ENCODE assay signal across 17 cellular contexts in the genomic region with DNA sequence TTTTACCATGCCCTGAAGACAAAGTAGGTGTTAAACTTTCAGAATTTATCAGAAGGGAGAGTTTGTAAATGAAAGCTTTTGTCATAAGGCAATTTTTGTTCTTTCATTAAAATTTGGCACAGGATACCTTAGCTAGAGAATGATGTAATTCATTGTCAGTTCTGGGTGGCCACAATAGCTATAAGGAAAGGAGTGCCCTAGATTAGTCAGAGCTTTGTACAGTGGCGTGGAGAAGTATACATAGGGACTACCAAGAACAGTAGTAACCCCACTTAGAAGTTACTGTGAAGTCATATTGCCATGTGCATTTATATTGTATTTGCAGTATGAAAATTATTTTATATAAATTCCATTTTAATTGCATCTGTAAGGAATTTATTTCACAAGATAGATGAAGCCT.
DNase-seq lines count a peak whose midpoint lies in the region; ATAC-seq and TF ChIP-seq lines count a peak whose summit lies in the region.
"Had no signal": no experiment of that assay in that cellular context is flagged by ENCODE, and none has a peak within 500 bp of the region (broad histone marks: within the 10 kb centered on the region; RNA-seq: fewer than 3 reads in every experiment).

No MANE protein-coding gene starts in this region.

- BruUV-seq in PC-3 (replicated peaks; lab: Mats Ljungman, UMichigan) = no TSS peak

- H3K9me2 ChIP-seq in PC-3 (replicated peaks; ENCODE audit: low read length) = no peaks in the 10 kb centered on the region

- TF ChIP-seq CTCF in PC-3 (conservative IDR thresholded peaks at IDR 0.05; ENCODE audit: low read depth, low read length) = no peak
- TF ChIP-seq CTCF in mucosa of descending colon (IDR thresholded peaks at IDR 0.05) = no peak
- TF ChIP-seq CTCF in GM13976 (IDR thresholded peaks at IDR 0.05; ENCODE audit: borderline replicate concordance, control extremely low read depth, extremely low read depth, insufficient read depth, missing control alignments) = no peak
- no peak for TF ChIP-seq CTCF in CD4-positive, alpha-beta T cell (IDR thresholded peaks at IDR 0.05)

- no peak overlapping the region for H3K4me3 Mint-ChIP-seq in CD4-positive, alpha-beta T cell
- H3K4me3 Mint-ChIP-seq: H9, neural progenitor cell had no signal

- no peaks in the 10 kb centered on the region for H3K4me1 ChIP-seq in PC-3 (ENCODE audit: insufficient read depth, low read length)
- no peaks in the 10 kb centered on the region for H3K4me1 ChIP-seq in mucosa of descending colon (ENCODE audit: low read depth)
- H3K4me1 ChIP-seq: colonic mucosa had no signal

- no peaks in the 10 kb centered on the region for H3K27me3 ChIP-seq in PC-3 (ENCODE audit: low read length)
- no peaks in the 10 kb centered on the region for H3K27me3 ChIP-seq in CD4-positive, alpha-beta T cell (ENCODE audit: control insufficient read depth, insufficient read depth, low read length)
- H3K27me3 ChIP-seq: colonic mucosa, neural progenitor cell had no signal

- no peaks in the 10 kb centered on the region for H4K20me1 ChIP-seq in PC-3 (ENCODE audit: low read length)

- no peaks in the 10 kb centered on the region for H3K27me3 Mint-ChIP-seq in CD4-positive, alpha-beta T cell
- H3K27me3 Mint-ChIP-seq: CD4-positive, CD25-positive, alpha-beta regulatory T cell had no signal

- no peak for DNase-seq in activated CD4-positive, CD25-positive, alpha-beta regulatory T cell (lab: John Stamatoyannopoulos, UW)
- peak; percentile 65 for DNase-seq in PC-3
- peak; percentile 67 for DNase-seq in dermis blood vessel endothelial cell
- DNase-seq in mucosa of descending colon = no peak
- no peak for DNase-seq in GM13976 (ENCODE audit: low spot score)
- no peak for DNase-seq in CD4-positive, alpha-beta T cell
- DNase-seq: CD4-positive, CD25-positive, alpha-beta regulatory T cell; colonic mucosa; erythroblast; H9; hippocampal formation; Kasumi-1; NCI-H510A treated with DMSO at 0.1 percent for 48 hours had no signal

- no peaks in the 10 kb centered on the region for H3K9me3 ChIP-seq in PC-3 (ENCODE audit: low read length)
- H3K9me3 ChIP-seq in mucosa of descending colon = no peaks in the 10 kb centered on the region
- no peaks in the 10 kb centered on the region for H3K9me3 ChIP-seq in CD4-positive, alpha-beta T cell (ENCODE audit: control insufficient read depth, low read length)
- H3K9me3 ChIP-seq: colonic mucosa had no signal

- H3K79me2 ChIP-seq in PC-3 (ENCODE audit: low read length) = no peaks in the 10 kb centered on the region

- in situ Hi-C loops in GM13976 (cut with MboI; ENCODE audit: low sequenced_read_pairs, unreplicated experiment) = no loop called here

- H3K36me3 ChIP-seq in PC-3 (ENCODE audit: low read depth, low read length) (no peaks in the 10 kb centered on the region), mucosa of descending colon (ENCODE audit: low read depth) (no peaks in the 10 kb centered on the region)
- H3K36me3 ChIP-seq: colonic mucosa, neural progenitor cell had no signal

- intact Hi-C loops in PC-3 (cut with micrococcal nuclease) = no loop called here
- intact Hi-C loops in mucosa of descending colon (cut with DNase I, micrococcal nuclease) = no loop called here
- intact Hi-C loops in CD4-positive, alpha-beta T cell (cut with DNase I, micrococcal nuclease) = no loop called here

- no peak overlapping the region for H3K9ac ChIP-seq in PC-3 (ENCODE audit: low read length)
- H3K9ac ChIP-seq: neural progenitor cell had no signal

- POLR2A ChIA-PET in PC-3 (lab: Charles Lee; ENCODE audit: unreplicated experiment) = no interaction called here
- POLR2A ChIA-PET in CD4-positive, alpha-beta T cell (lab: Charles Lee) = no interaction called here

- no peaks in the 10 kb centered on the region for H3K36me3 Mint-ChIP-seq in CD4-positive, alpha-beta T cell (ENCODE audit: low read depth)
- H3K36me3 Mint-ChIP-seq: CD4-positive, CD25-positive, alpha-beta regulatory T cell; neural progenitor cell had no signal

- peak; percentile 73 to 78 for ATAC-seq in activated CD4-positive, CD25-positive, alpha-beta regulatory T cell treated with anti-CD3 and anti-CD28 coated beads, Interleukin-2, amount 50 U/mL, for 24 hours
- ATAC-seq in PC-3 = peak; percentile 100
- peak; percentile 36 for ATAC-seq in mucosa of descending colon
- ATAC-seq in CD4-positive, alpha-beta T cell (ENCODE audit: poor library complexity) = no peak
- ATAC-seq in GM18867 (IDR thresholded peaks at IDR 0.05; ENCODE audit: unreplicated experiment) = no peak

- CTCF ChIA-PET in PC-3 (lab: Charles Lee) = no interaction called here
- CTCF ChIA-PET in CD4-positive, alpha-beta T cell (lab: Charles Lee) = no interaction called here

- no peak overlapping the region for H3K4me3 ChIP-seq in PC-3 (ENCODE audit: low read length)
- no peak overlapping the region for H3K4me3 ChIP-seq in mucosa of descending colon
- H3K4me3 ChIP-seq: colonic mucosa, neural progenitor cell had no signal

- no peak overlapping the region for H3K27ac ChIP-seq in PC-3 (ENCODE audit: low read length)
- no peak overlapping the region for H3K27ac ChIP-seq in CD4-positive, alpha-beta T cell (ENCODE audit: low read depth, low read length)
- H3K27ac ChIP-seq: colonic mucosa, neural progenitor cell had no signal

- H3F3A ChIP-seq in PC-3 (ENCODE audit: low read length, unreplicated experiment) = no peaks in the 10 kb centered on the region

- no peak overlapping the region for H2AFZ ChIP-seq in PC-3 (ENCODE audit: low read length)

- H3K4me2 ChIP-seq in PC-3 (ENCODE audit: low read length) = no peak overlapping the region
- H3K4me2 ChIP-seq: neural progenitor cell had no signal

- H3K27ac Mint-ChIP-seq in CD4-positive, alpha-beta T cell = no peak overlapping the region
- H3K27ac Mint-ChIP-seq: activated T-helper 2 cell treated with anti-CD3 and anti-CD28 coated beads, Interferon-gamma antibody, Interleukin-2, Interleukin-4, amounts not matched to agents 10 μg/mL and 5 μg/mL and 100 μg/mL, durations not matched to agents 14 hours and 24 hours and 36 hours; CD4-positive, CD25-positive, alpha-beta regulatory T cell; neural progenitor cell had no signal

- no peaks in the 10 kb centered on the region for H3K9me3 Mint-ChIP-seq in CD4-positive, alpha-beta T cell
- H3K9me3 Mint-ChIP-seq: activated T-helper 2 cell treated with anti-CD3 and anti-CD28 coated beads, Interferon-gamma antibody, Interleukin-2, Interleukin-4, amounts not matched to agents 10 μg/mL and 5 μg/mL and 100 μg/mL, durations not matched to agents 14 hours and 24 hours and 36 hours; H9; neural progenitor cell had no signal

- no peaks in the 10 kb centered on the region for H3K4me1 Mint-ChIP-seq in CD4-positive, alpha-beta T cell (ENCODE audit: low read depth)
- H3K4me1 Mint-ChIP-seq: neural progenitor cell had no signal

Comparison
In these comparisons a context has a peak if more than half of its experiments do, and no peak if none do; other contexts are left out.
1. ATAC-seq: peak in activated CD4-positive, CD25-positive, alpha-beta regulatory T cell treated with anti-CD3 and anti-CD28 coated beads, Interleukin-2, amount 50 U/mL, for 24 hours (2 of 2), PC-3 (single experiment) and mucosa of descending colon (single experiment); none in CD4-positive, alpha-beta T cell (single experiment) and GM18867 (single experiment).
2. DNase-seq: peak in PC-3 (single experiment) and dermis blood vessel endothelial cell (single experiment); none in activated CD4-positive, CD25-positive, alpha-beta regulatory T cell (0 of 4), mucosa of descending colon (0 of 3), GM13976 (single experiment) and CD4-positive, alpha-beta T cell (0 of 10).